11 cellular contexts compared by ENCODE assay signal in genomic region chr16:3066440-3066748, GRCh38. TPM values are rescaled to one million over a fixed set of nuclear protein-coding genes. Genes with fewer than 3 reads are reported as not detected.
DNase-seq lines count a peak whose midpoint lies in the region; ATAC-seq, FAIRE-seq and TF ChIP-seq lines count a peak whose summit lies in the region.
"Had no signal": no experiment of that assay in that cellular context is flagged by ENCODE, and none has a peak within 500 bp of the region (broad histone marks: within the 10 kb centered on the region; RNA-seq: fewer than 3 reads in every experiment).

No MANE protein-coding gene starts in this region.

- CTCF ChIA-PET in Caco-2 (lab: Charles Lee): no interaction called here

- H3K4me3 ChIP-seq in Caco-2 (ENCODE audit: low read depth, low read length) (peak overlapping the region; percentile 49), SJCRH30 (peak overlapping the region; percentile 69), epithelial cell of proximal tubule (ENCODE audit: low read depth, low read length) (peak overlapping the region; percentile 64), pancreas (peak overlapping the region; percentile 19 to 76 (median 41)), WERI-Rb-1 (ENCODE audit: low read depth, low read length) (no peak overlapping the region)
- H3K4me3 ChIP-seq: PC-9 had no signal

- H3K4me1 ChIP-seq in Caco-2 (peaks cover 16% of the 10 kb centered on the region), SJCRH30 (peaks cover 17% of the 10 kb centered on the region), pancreas (peaks cover 0 to 8% (median 4%) of the 10 kb centered on the region in 3 donors)

- peak overlapping the region; percentile 79 for H3K27ac Mint-ChIP-seq in Caco-2 (ENCODE audit: unreplicated experiment)

- H3K9me3 Mint-ChIP-seq in Caco-2 (ENCODE audit: unreplicated experiment): no peaks in the 10 kb centered on the region

- 40 to 51% methylated on average over 7 of the region's 7 CpGs for WGBS in pancreas, 2 donors

- no TSS peak for BruUV-seq in Caco-2 (replicated peaks; lab: Mats Ljungman, UMichigan)

- H3K4me1 Mint-ChIP-seq in Caco-2 (ENCODE audit: low read depth, unreplicated experiment): peaks cover under 1% of the 10 kb centered on the region

- ATAC-seq in pancreas (peak in 1 of 4 donors; percentile 0), GM19467 (IDR thresholded peaks at IDR 0.05; ENCODE audit: unreplicated experiment) (no peak), GM19395 (IDR thresholded peaks at IDR 0.05; ENCODE audit: unreplicated experiment) (no peak)

- no peaks in the 10 kb centered on the region for H3K36me3 ChIP-seq in Caco-2 (ENCODE audit: control insufficient read depth, insufficient read depth, low read length)
- peaks cover 18% of the 10 kb centered on the region for H3K36me3 ChIP-seq in SJCRH30
- H3K36me3 ChIP-seq in pancreas: no peaks in the 10 kb centered on the region
- H3K36me3 ChIP-seq in WERI-Rb-1: no peaks in the 10 kb centered on the region
- H3K36me3 ChIP-seq: ovary had no signal

- H3K27ac ChIP-seq in SJCRH30: peak overlapping the region; percentile 92; the same call in 1 of the 2 replicates
- H3K27ac ChIP-seq in pancreas: peak overlapping the region in 3 of 4 donors; percentile 49 to 94 (median 91)
- H3K27ac ChIP-seq in WERI-Rb-1: no peak overlapping the region; the same call in 1 of the 2 replicates
- H3K27ac ChIP-seq: ovary, PC-9 had no signal

- H3K36me3 Mint-ChIP-seq in Caco-2 (ENCODE audit: insufficient read depth, unreplicated experiment): peaks cover 13% of the 10 kb centered on the region

- no peak for FAIRE-seq in pancreas (lab: Jason Lieb, UNC)

- DNase-seq in Caco-2 (no peak), SJCRH30 (no peak), epithelial cell of proximal tubule (ENCODE audit: low read depth) (no peak), pancreas (peak in 2 of 6 donors; percentile 64 to 65), epidermal melanocyte (ENCODE audit: insufficient read length, low spot score) (no peak), WERI-Rb-1 (no peak)
- DNase-seq: NCI-H1092 treated with DMSO at 0.1 percent for 48 hours, ovary, PC-9 had no signal

- no peaks in the 10 kb centered on the region for H3K27me3 ChIP-seq in Caco-2 (replicated peaks; ENCODE audit: control insufficient read depth, insufficient read depth, low read length)
- no peaks in the 10 kb centered on the region for H3K27me3 ChIP-seq in SJCRH30
- no peaks in the 10 kb centered on the region for H3K27me3 ChIP-seq in pancreas
- H3K27me3 ChIP-seq in WERI-Rb-1 (ENCODE audit: insufficient read depth, low read depth, severe bottlenecking): no peaks in the 10 kb centered on the region
- H3K27me3 ChIP-seq: ovary had no signal

- POLR2A ChIA-PET in Caco-2 (lab: Charles Lee): no interaction called here

- TF ChIP-seq CTCF in Caco-2 (IDR thresholded peaks at IDR 0.05; ENCODE audit: insufficient read depth in 1 of 2, low read depth in 1 of 2, low read length in 1 of 2, severe bottlenecking in 1 of 2, unreplicated experiment in 1 of 2): no peak
- no peak for TF ChIP-seq CTCF in epithelial cell of proximal tubule (conservative IDR thresholded peaks at IDR 0.05; ENCODE audit: low read depth, low read length)
- no peak for TF ChIP-seq CTCF in pancreas (IDR thresholded peaks at IDR 0.05)
- no peak for TF ChIP-seq CTCF in WERI-Rb-1 (IDR thresholded peaks at IDR 0.05; ENCODE audit: low read depth, low read length)

- no peaks in the 10 kb centered on the region for H3K9me3 ChIP-seq in Caco-2
- H3K9me3 ChIP-seq in SJCRH30 (replicated peaks): no peaks in the 10 kb centered on the region
- no peaks in the 10 kb centered on the region for H3K9me3 ChIP-seq in pancreas
- no peaks in the 10 kb centered on the region for H3K9me3 ChIP-seq in WERI-Rb-1 (ENCODE audit: severe bottlenecking)
- H3K9me3 ChIP-seq: ovary had no signal

- peak overlapping the region; percentile 78 for H3K4me3 Mint-ChIP-seq in Caco-2 (ENCODE audit: unreplicated experiment)

- no peaks in the 10 kb centered on the region for H3K27me3 Mint-ChIP-seq in Caco-2 (ENCODE audit: insufficient read depth, unreplicated experiment)

- intact Hi-C loops in Caco-2 (cut with micrococcal nuclease; ENCODE audit: unreplicated experiment): no loop called here
- intact Hi-C loops in pancreas (cut with DNase I): no loop called here

RNA-seq across cellular contexts. Expression of gene IL32, which starts 1.0 kb away (rescaled TPM):
- total RNA-seq in Caco-2 (2022): 149 and 165 TPM in 2 replicates
- 158 and 177 TPM in 2 replicates for total RNA-seq in SJCRH30 (2014; rRNA removed; shearing (Covaris generic))
- 461 and 747 TPM in 2 replicates for total RNA-seq in epithelial cell of proximal tubule
- 100 to 1,000 TPM; 151 to 928 (median 250) TPM for total RNA-seq in pancreas
- 100 to 1,000 TPM; 232 to 815 TPM for polyA plus RNA-seq in pancreas

RNA-seq across cellular contexts. Expression of gene MMP25, which starts 20.0 kb away (rescaled TPM):
- total RNA-seq in Caco-2 (2022) (0.11 and 0.14 TPM in 2 replicates), epithelial cell of proximal tubule (under 0.01 and 0.52 TPM in 2 replicates), pancreas (1 to 10 TPM in 2 of 6 donors, under 1 TPM in 4; 0.28 to 1.6 (median 0.72) TPM)
- total RNA-seq in SJCRH30 (2014; rRNA removed; shearing (Covaris generic)): 0.06 and 0.13 TPM in 2 replicates
- 1 to 10 TPM; 1.4 to 1.6 TPM for polyA plus RNA-seq in pancreas

RNA-seq across cellular contexts. Expression of gene BICDL2, which starts 29.6 kb away (rescaled TPM):
- total RNA-seq in Caco-2 (2022): 10.6 and 11.1 TPM in 2 replicates
- not detected in 2 replicates for total RNA-seq in SJCRH30 (2014; rRNA removed; shearing (Covaris generic))
- 2.5 and 4.6 TPM in 2 replicates for total RNA-seq in epithelial cell of proximal tubule
- total RNA-seq in pancreas: 100 to 1,000 TPM in 1 of 6 donors, 10 to 100 TPM in 5; 48.9 to 106 (median 64.3) TPM
- polyA plus RNA-seq in pancreas: 100 to 1,000 TPM; 126 to 325 TPM

RNA-seq across cellular contexts. Expression of gene ZSCAN10, which starts 32.7 kb away (rescaled TPM):
- total RNA-seq in Caco-2 (2022): not detected in 2 replicates
- total RNA-seq in SJCRH30 (2014; rRNA removed; shearing (Covaris generic)): 0.73 and 0.76 TPM in 2 replicates
- total RNA-seq in epithelial cell of proximal tubule: not detected in 2 replicates
- under 1 TPM in 1 of 6 donors, not detected in 5; 0.35 TPM for total RNA-seq in pancreas
- polyA plus RNA-seq in pancreas: not detected
- total RNA-seq: PC-9 had no signal

RNA-seq across cellular contexts. Expression of gene THOC6, which starts 42.6 kb away (rescaled TPM):
- total RNA-seq in Caco-2 (2022) (46.0 and 48.0 TPM in 2 replicates), epithelial cell of proximal tubule (19.0 and 24.2 TPM in 2 replicates), pancreas (10 to 100 TPM in 1 of 6 donors, 1 to 10 TPM in 5; 6.2 to 13.0 (median 7.7) TPM)
- total RNA-seq in SJCRH30 (2014; rRNA removed; shearing (Covaris generic)): 25.5 and 29.4 TPM in 2 replicates
- 10 to 100 TPM; 33.2 to 38.2 TPM for polyA plus RNA-seq in pancreas
